ENCODE assay signal across 1 cellular context in genomic region chr9:35734096-35734495, GRCh38.
TF ChIP-seq lines count a peak whose summit lies in the region.

No MANE protein-coding gene starts in this region.

TF ChIP-seq in neural cell, 6 proteins besides CTCF, POLR2A, EP300 and RAD21 (continued from another document):
- no peak for TF ChIP-seq REST (IDR thresholded peaks at IDR 0.05; ENCODE audit: borderline replicate concordance)
- no peak for TF ChIP-seq POLR2AphosphoS5 (IDR thresholded peaks at IDR 0.05)
- no peak for TF ChIP-seq MXI1 (conservative IDR thresholded peaks at IDR 0.05; ENCODE audit: poor library complexity, severe bottlenecking)
- TF ChIP-seq TAF1 (IDR thresholded peaks at IDR 0.05; ENCODE audit: low read depth), result no peak
